ENCODE assay signal across 26 cellular contexts in genomic region chr2:222771832-222772231, GRCh38.
"Had no signal": no experiment of that assay in that cellular context is flagged by ENCODE, and none has a peak within 500 bp of the region (broad histone marks: within the 10 kb centered on the region; RNA-seq: fewer than 3 reads in every experiment).

No MANE protein-coding gene starts in this region.

- H3K4me3 ChIP-seq: adrenal gland, MG63, Peyer's patch, SJSA1 had no signal

- H3K9ac ChIP-seq: SK-N-SH had no signal

- H3K4me2 ChIP-seq: SK-N-SH had no signal

- H3K9me3 ChIP-seq: adrenal gland, MG63, Peyer's patch, SJSA1, SK-N-SH had no signal

- H3K27me3 ChIP-seq: adrenal gland, MG63, Peyer's patch, SJSA1 had no signal

- DNase-seq: activated CD4-positive, alpha-beta memory T cell treated with anti-CD3 and anti-CD28 coated beads for 36 hours; activated CD4-positive, alpha-beta T cell treated with anti-CD3 and anti-CD28 coated beads, Interleukin-2, amount 10 ng/mL, durations not matched to agents 24 days and 14 days; activated CD8-positive, alpha-beta memory T cell treated with anti-CD3 and anti-CD28 coated beads, Interleukin-2, amount 50 U/mL, for 4 hours; activated gamma-delta T cell treated with Interleukin-2 at 50 U/mL for 16 hours; activated naive CD4-positive, alpha-beta T cell treated with anti-CD3 and anti-CD28 coated beads for 36 hours; activated T-cell treated with anti-CD3 and anti-CD28 coated beads for 4 hours; activated T-cell treated with anti-CD3 and anti-CD28 coated beads, Interleukin-2, amount 50 U/mL, for 4 hours; adrenal gland; central memory CD4-positive, alpha-beta T cell; Kasumi-1; MG63; NCI-H1048; NCI-H1105 treated with DMSO at 0.1 percent for 48 hours; NCI-H1436; NCI-H1694; NCI-H2029; NCI-H345; NCI-H524 treated with DMSO at 0.1 percent for 48 hours; NK-92 treated with Interleukin-12 subunit alpha and Interleukin-12 subunit beta, amount 100 ng/mL, for 24 hours; PC-3; Peyer's patch; RPMI8226; SHP77 treated with DMSO at 0.1 percent for 48 hours; SK-N-SH had no signal

- ATAC-seq: activated naive CD4-positive, alpha-beta T cell treated with anti-CD3 and anti-CD28 coated beads, Interleukin-2, amount 50 U/mL, for 72 hours; activated T-cell treated with anti-CD3 and anti-CD28 coated beads, Interleukin-2, amount 50 U/mL, for 4 hours; PC-3 had no signal

- H3K4me1 ChIP-seq: adrenal gland, Peyer's patch had no signal

- H3K27ac ChIP-seq: adrenal gland, Peyer's patch, SJSA1 had no signal

- H3K36me3 ChIP-seq: adrenal gland, MG63, Peyer's patch, SJSA1 had no signal
